ENCODE assay signal across 25 cellular contexts in the genomic region with DNA sequence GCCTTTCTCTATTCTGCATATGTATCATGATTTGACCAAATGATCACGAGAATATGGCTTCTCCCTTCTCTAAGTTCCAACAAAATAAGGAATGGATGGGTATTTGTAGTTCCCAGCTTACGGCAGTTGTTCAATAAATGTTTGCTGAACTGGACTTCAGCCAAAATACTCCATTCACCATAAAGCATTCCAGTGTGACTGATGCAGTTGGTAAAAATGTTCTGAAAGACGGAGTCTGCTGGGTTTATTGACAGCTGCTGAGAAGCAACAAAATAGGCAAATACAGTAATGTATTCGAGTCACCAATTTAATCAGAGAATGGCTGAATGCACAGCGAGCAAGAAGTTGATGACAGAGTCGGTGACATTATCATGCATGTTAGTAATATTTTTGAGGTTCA. TPM values are rescaled to one million over a fixed set of nuclear protein-coding genes. Genes with fewer than 3 reads are reported as not detected.
A peak's percentile ranks its signal among the peaks of the same experiment; 100 is the strongest.
DNase-seq lines count a peak whose midpoint lies in the region; ATAC-seq and TF ChIP-seq lines count a peak whose summit lies in the region.
"Had no signal": no experiment of that assay in that cellular context is flagged by ENCODE, and none has a peak within 500 bp of the region (broad histone marks: within the 10 kb centered on the region; RNA-seq: fewer than 3 reads in every experiment).

No MANE protein-coding gene starts in this region.

- in situ Hi-C loops in IMR-90 (cut with MboI; ENCODE audit: low sequenced_read_pairs): no loop called here

- no TSS peak for BruUV-seq in Calu3 (replicated peaks; lab: Mats Ljungman, UMichigan)
- no TSS peak for BruUV-seq in IMR-90 (replicated peaks; lab: Mats Ljungman, UMichigan)
- BruUV-seq in Caco-2 (replicated peaks; lab: Mats Ljungman, UMichigan): no TSS peak

- POLR2A ChIA-PET in IMR-90 (lab: Charles Lee; ENCODE audit: unreplicated experiment): no interaction called here
- POLR2A ChIA-PET in Caco-2 (lab: Charles Lee): no interaction called here

- dilution Hi-C loops in IMR-90 (cut with HindIII; ENCODE audit: low sequenced_read_pairs, unreplicated experiment): no loop called here

- H3K4ac ChIP-seq in IMR-90 (ENCODE audit: low read depth, low read length): no peak overlapping the region

- H3K4me1 ChIP-seq in IMR-90 (ENCODE audit: control insufficient read depth, insufficient read depth, low read length): peaks cover 2% of the 10 kb centered on the region; the same call in 1 of the 2 replicates
- H3K4me1 ChIP-seq in RWPE2 (ENCODE audit: insufficient read depth, poor library complexity, severe bottlenecking): peaks cover 28% of the 10 kb centered on the region
- H3K4me1 ChIP-seq in Caco-2: no peaks in the 10 kb centered on the region

- no peak overlapping the region for H3K14ac ChIP-seq in IMR-90 (replicated peaks; ENCODE audit: low read depth, low read length)

- H3K27me3 Mint-ChIP-seq in Calu3 (ENCODE audit: unreplicated experiment) (no peaks in the 10 kb centered on the region), Caco-2 (ENCODE audit: insufficient read depth, unreplicated experiment) (peaks cover 6% of the 10 kb centered on the region)
- H3K27me3 Mint-ChIP-seq: CD4-positive, alpha-beta T cell; stimulated activated memory B cell treated with anti-CD40 and anti-IgM and Interleukin-4, amounts not matched to agents 10 μg/mL and 1 μg/mL and 100 μg/mL, for 72 hours had no signal

- TF ChIP-seq POLR2A in IMR-90 (IDR thresholded peaks at IDR 0.05; ENCODE audit: low read depth, low read length): no peak

- H3K36me3 ChIP-seq in IMR-90 (ENCODE audit: control insufficient read depth, insufficient read depth, low read length): no peaks in the 10 kb centered on the region
- H3K36me3 ChIP-seq in RWPE2 (ENCODE audit: low read depth): no peaks in the 10 kb centered on the region
- no peaks in the 10 kb centered on the region for H3K36me3 ChIP-seq in Caco-2 (ENCODE audit: control insufficient read depth, insufficient read depth, low read length)
- H3K36me3 ChIP-seq: thoracic aorta had no signal

- H3K9me3 ChIP-seq in IMR-90 (ENCODE audit: control insufficient read depth, insufficient read depth, low read length) (no peaks in the 10 kb centered on the region), RWPE2 (ENCODE audit: severe bottlenecking) (no peaks in the 10 kb centered on the region), Caco-2 (no peaks in the 10 kb centered on the region)
- H3K9me3 ChIP-seq: thoracic aorta had no signal

- no peak overlapping the region for H3K23ac ChIP-seq in IMR-90 (ENCODE audit: low read depth, low read length)

- TF ChIP-seq RAD21 in IMR-90 (IDR thresholded peaks at IDR 0.05; ENCODE audit: low read length): no peak

- H2AK9ac ChIP-seq in IMR-90 (replicated peaks; ENCODE audit: low read depth, low read length, poor library complexity): no peak overlapping the region

- no peak overlapping the region for H3K18ac ChIP-seq in IMR-90 (ENCODE audit: low read depth, low read length)

- no CpG with 5 or more reads among the region's 6 CpGs for WGBS in IMR-90 (ENCODE audit: extremely low coverage in 2 of 2, insufficient read length in 1 of 2), 2 experiments

- no peak overlapping the region for H2BK20ac ChIP-seq in IMR-90 (ENCODE audit: low read depth, low read length)

- H3K27ac ChIP-seq in IMR-90 (ENCODE audit: insufficient read depth, low read length) (no peak overlapping the region), RWPE2 (ENCODE audit: poor library complexity, severe bottlenecking) (peak overlapping the region; percentile 80)
- H3K27ac ChIP-seq: GM23248, KMS-11, thoracic aorta had no signal

- intact Hi-C loops in Calu3 (cut with micrococcal nuclease; ENCODE audit: unreplicated experiment): loop anchor here (2.0 kb wide), 2 partner anchors 14 to 16 kb away; no protein-coding TSS in a partner anchor
- intact Hi-C loops in IMR-90 (cut with micrococcal nuclease): no loop called here
- intact Hi-C loops in Caco-2 (cut with micrococcal nuclease; ENCODE audit: unreplicated experiment): no loop called here

- H3K9ac ChIP-seq in IMR-90 (ENCODE audit: low read depth, low read length): no peak overlapping the region
- H3K9ac ChIP-seq: GM23248, KMS-11 had no signal

- H2AK5ac ChIP-seq in IMR-90 (ENCODE audit: low read depth, low read length): no peak overlapping the region

- H2BK15ac ChIP-seq in IMR-90 (ENCODE audit: low read depth, low read length): no peak overlapping the region

- peak; percentile 16 for DNase-seq in Calu3
- DNase-seq in IMR-90: peak; percentile 4
- no peak for DNase-seq in RWPE2 (ENCODE audit: low spot score)
- DNase-seq in kidney tubule cell (ENCODE audit: low spot score): peak; percentile 81
- DNase-seq in NCI-H2107 (lab: John Stamatoyannopoulos, UW): no peak
- DNase-seq in Caco-2: no peak
- no peak for DNase-seq in cortex of kidney (lab: John Stamatoyannopoulos, UW)
- DNase-seq: activated CD4-positive, alpha-beta memory T cell treated with anti-CD3 and anti-CD28 coated beads, Interleukin-2, amount 10 ng/mL, durations not matched to agents 7 days and 5 days; activated naive CD4-positive, alpha-beta T cell treated with Interleukin-2 at 50 U/mL for 16 hours; activated T-cell treated with anti-CD3 and anti-CD28 coated beads, Interleukin-2, amount 50 U/mL, for 1 hour; anterior cingulate cortex; CD4-positive, alpha-beta T cell; endodermal cell; GM23248; head of caudate nucleus; NCI-H1417 treated with DMSO at 0.1 percent for 48 hours; NCI-H510A; right cardiac atrium had no signal

- H2BK5ac ChIP-seq in IMR-90 (ENCODE audit: low read depth, low read length, poor library complexity, severe bottlenecking): no peak overlapping the region

- H3K27me3 ChIP-seq in IMR-90 (ENCODE audit: control insufficient read depth, insufficient read depth, low read length) (peaks cover 5% of the 10 kb centered on the region), RWPE2 (ENCODE audit: insufficient read depth, poor library complexity, severe bottlenecking) (no peaks in the 10 kb centered on the region), Caco-2 (replicated peaks; ENCODE audit: control insufficient read depth, insufficient read depth, low read length) (no peaks in the 10 kb centered on the region)

- H3K79me1 ChIP-seq in IMR-90 (ENCODE audit: low read depth in 1 of 2, low read length in 2 of 2): no peaks in the 10 kb centered on the region

- no peaks in the 10 kb centered on the region for H4K20me1 ChIP-seq in IMR-90 (ENCODE audit: insufficient read depth, low read length)

- no peak overlapping the region for H3K4me2 ChIP-seq in IMR-90 (ENCODE audit: low read depth, low read length)
- H3K4me2 ChIP-seq: KMS-11 had no signal

- peak overlapping the region; percentile 59 for H3K4me3 Mint-ChIP-seq in Calu3 (ENCODE audit: low read depth, unreplicated experiment)
- no peak overlapping the region for H3K4me3 Mint-ChIP-seq in Caco-2 (ENCODE audit: unreplicated experiment)
- H3K4me3 Mint-ChIP-seq: activated CD4-positive, alpha-beta memory T cell treated with anti-CD3 and anti-CD28 coated beads, Interleukin-2, amount 10 ng/mL, durations not matched to agents 7 days and 5 days; CD4-positive, alpha-beta T cell; endodermal cell; stimulated activated memory B cell treated with anti-CD40 and anti-IgM and Interleukin-4, amounts not matched to agents 10 μg/mL and 1 μg/mL and 100 μg/mL, for 72 hours; T-helper 1 cell treated with Interleukin-12 subunit alpha and Interleukin-12 subunit beta and Interleukin-4 antibody, amounts not matched to agents 30 μg/mL and 1 μg/mL, for 36 hours; WTC11 had no signal

- H4K5ac ChIP-seq in IMR-90 (ENCODE audit: low read depth, low read length): no peak overlapping the region

- H3K27ac Mint-ChIP-seq in Calu3 (ENCODE audit: unreplicated experiment) (peak overlapping the region; percentile 88), Caco-2 (ENCODE audit: unreplicated experiment) (no peak overlapping the region)
- H3K27ac Mint-ChIP-seq: activated CD4-positive, alpha-beta memory T cell treated with anti-CD3 and anti-CD28 coated beads, Interleukin-2, amount 10 ng/mL, durations not matched to agents 7 days and 5 days; CD4-positive, alpha-beta T cell; endodermal cell; stimulated activated memory B cell treated with anti-CD40 and anti-IgM and Interleukin-4, amounts not matched to agents 10 μg/mL and 1 μg/mL and 100 μg/mL, for 72 hours; T-helper 1 cell treated with Interleukin-12 subunit alpha and Interleukin-12 subunit beta and Interleukin-4 antibody, amounts not matched to agents 30 μg/mL and 1 μg/mL, for 36 hours; WTC11 had no signal

- H2BK120ac ChIP-seq in IMR-90 (ENCODE audit: low read depth, low read length): no peak overlapping the region

- no peak overlapping the region for H4K91ac ChIP-seq in IMR-90 (ENCODE audit: insufficient read depth, low read depth, low read length)

- H3K9me3 Mint-ChIP-seq in Calu3 (ENCODE audit: low read depth, unreplicated experiment): no peaks in the 10 kb centered on the region
- H3K9me3 Mint-ChIP-seq in Caco-2 (ENCODE audit: unreplicated experiment): no peaks in the 10 kb centered on the region
- H3K9me3 Mint-ChIP-seq: activated CD4-positive, alpha-beta memory T cell treated with anti-CD3 and anti-CD28 coated beads, Interleukin-2, amount 10 ng/mL, durations not matched to agents 7 days and 5 days; CD4-positive, alpha-beta T cell; endodermal cell; T-helper 1 cell treated with Interleukin-12 subunit alpha and Interleukin-12 subunit beta and Interleukin-4 antibody, amounts not matched to agents 30 μg/mL and 1 μg/mL, for 36 hours had no signal

- H3K9me1 ChIP-seq in IMR-90 (ENCODE audit: insufficient read depth, low read length): peaks cover 2% of the 10 kb centered on the region; the same call in 1 of the 2 replicates

- H3K56ac ChIP-seq in IMR-90 (ENCODE audit: extremely low read depth, insufficient read depth, low read length): no peak overlapping the region

- no peak overlapping the region for H2AFZ ChIP-seq in IMR-90 (replicated peaks; ENCODE audit: low read length, poor library complexity)
- H2AFZ ChIP-seq: GM23248 had no signal

- H4K8ac ChIP-seq in IMR-90 (ENCODE audit: low read depth in 2 of 2, low read length in 2 of 2): no peak overlapping the region

- no peak for TF ChIP-seq CTCF in Calu3 (IDR thresholded peaks at IDR 0.05; ENCODE audit: unreplicated experiment)
- no peak for TF ChIP-seq CTCF in IMR-90 (conservative IDR thresholded peaks at IDR 0.05; ENCODE audit: low read depth, low read length)
- TF ChIP-seq CTCF in RWPE2 (IDR thresholded peaks at IDR 0.05; ENCODE audit: poor library complexity, severe bottlenecking): no peak
- no peak for TF ChIP-seq CTCF in Caco-2 (IDR thresholded peaks at IDR 0.05; ENCODE audit: insufficient read depth in 1 of 2, low read depth in 1 of 2, low read length in 1 of 2, severe bottlenecking in 1 of 2, unreplicated experiment in 1 of 2)

- CTCF ChIA-PET in Calu3 (lab: Charles Lee): interaction anchor here (1.1 kb wide), 1 partner anchor 18 kb away, joined by 3 read pairs; no protein-coding TSS in a partner anchor
- CTCF ChIA-PET in IMR-90 (lab: Yijun Ruan, JAX): no interaction called here
- CTCF ChIA-PET in Caco-2 (lab: Charles Lee): no interaction called here

- H3K36me3 Mint-ChIP-seq in Calu3 (ENCODE audit: insufficient read depth, unreplicated experiment): no peaks in the 10 kb centered on the region
- H3K36me3 Mint-ChIP-seq in Caco-2 (ENCODE audit: insufficient read depth, unreplicated experiment): no peaks in the 10 kb centered on the region
- H3K36me3 Mint-ChIP-seq: stimulated activated memory B cell treated with anti-CD40 and anti-IgM and Interleukin-4, amounts not matched to agents 10 μg/mL and 1 μg/mL and 100 μg/mL, for 72 hours; WTC11 had no signal

- H3K4me1 Mint-ChIP-seq in Calu3 (ENCODE audit: low read depth, unreplicated experiment): peaks cover 37% of the 10 kb centered on the region
- no peaks in the 10 kb centered on the region for H3K4me1 Mint-ChIP-seq in Caco-2 (ENCODE audit: low read depth, unreplicated experiment)
- H3K4me1 Mint-ChIP-seq: activated CD4-positive, alpha-beta memory T cell treated with anti-CD3 and anti-CD28 coated beads, Interleukin-2, amount 10 ng/mL, durations not matched to agents 7 days and 5 days; stimulated activated memory B cell treated with anti-CD40 and anti-IgM and Interleukin-4, amounts not matched to agents 10 μg/mL and 1 μg/mL and 100 μg/mL, for 72 hours had no signal

- H3K4me3 ChIP-seq in IMR-90 (ENCODE audit: insufficient read depth, low read depth, low read length) (no peak overlapping the region), RWPE2 (ENCODE audit: severe bottlenecking) (no peak overlapping the region), Caco-2 (ENCODE audit: low read depth, low read length) (no peak overlapping the region)
- H3K4me3 ChIP-seq: GM23248, thoracic aorta had no signal

- ATAC-seq in IMR-90 (ENCODE audit: low read depth) (no peak), RWPE2 (ENCODE audit: low read depth) (peak; percentile 61), GM19324 (IDR thresholded peaks at IDR 0.05; ENCODE audit: low FRiP score, unreplicated experiment) (no peak)
- ATAC-seq: left ventricle myocardium superior; right cardiac atrium; stimulated activated memory B cell treated with anti-CD40 and anti-IgM and Interleukin-4, amounts not matched to agents 10 μg/mL and 1 μg/mL and 100 μg/mL, for 72 hours; WTC11 had no signal

RNA-seq across cellular contexts. Expression of gene GRIP1, which starts 30.5 kb away (rescaled TPM):
- total RNA-seq in Calu3 (2022) (25.1 and 47.4 TPM in 2 replicates), IMR-90 (2012; rRNA removed) (under 0.01 TPM in 2 replicates), Caco-2 (2022) (0.23 and 0.70 TPM in 2 replicates)
- polyA plus RNA-seq in IMR-90 (2012; rRNA removed): 0.07 and 0.17 TPM in 2 replicates
- 0.01 TPM in 1 of 2 replicates, not detected in the other for polyA plus RNA-seq in IMR-90 (2012; cell fraction: cytosol; rRNA removed)
- 0.10 TPM in 1 of 2 replicates, not detected in the other for polyA plus RNA-seq in IMR-90 (2012; cell fraction: nucleus; rRNA removed; ENCODE audit: low replicate concordance)
- total RNA-seq: GM23248 had no signal
- polyA plus RNA-seq: GM23248 had no signal

Comparison
In these comparisons a context has a peak if more than half of its experiments do, and no peak if none do; other contexts are left out.
1. DNase-seq: peak in Calu3 (single experiment), IMR-90 (single experiment) and kidney tubule cell (single experiment); none in RWPE2 (single experiment), NCI-H2107 (single experiment), Caco-2 (0 of 2) and cortex of kidney (single experiment).
2. RNA of gene GRIP1, which starts 30.5 kb away (total RNA-seq): 25.1 to 47.4 TPM in Calu3; 0.23 to 0.70 TPM in Caco-2 and under 0.01 TPM in IMR-90; every median in the first group is over 10 times any median in the second.